In the genomic region with DNA sequence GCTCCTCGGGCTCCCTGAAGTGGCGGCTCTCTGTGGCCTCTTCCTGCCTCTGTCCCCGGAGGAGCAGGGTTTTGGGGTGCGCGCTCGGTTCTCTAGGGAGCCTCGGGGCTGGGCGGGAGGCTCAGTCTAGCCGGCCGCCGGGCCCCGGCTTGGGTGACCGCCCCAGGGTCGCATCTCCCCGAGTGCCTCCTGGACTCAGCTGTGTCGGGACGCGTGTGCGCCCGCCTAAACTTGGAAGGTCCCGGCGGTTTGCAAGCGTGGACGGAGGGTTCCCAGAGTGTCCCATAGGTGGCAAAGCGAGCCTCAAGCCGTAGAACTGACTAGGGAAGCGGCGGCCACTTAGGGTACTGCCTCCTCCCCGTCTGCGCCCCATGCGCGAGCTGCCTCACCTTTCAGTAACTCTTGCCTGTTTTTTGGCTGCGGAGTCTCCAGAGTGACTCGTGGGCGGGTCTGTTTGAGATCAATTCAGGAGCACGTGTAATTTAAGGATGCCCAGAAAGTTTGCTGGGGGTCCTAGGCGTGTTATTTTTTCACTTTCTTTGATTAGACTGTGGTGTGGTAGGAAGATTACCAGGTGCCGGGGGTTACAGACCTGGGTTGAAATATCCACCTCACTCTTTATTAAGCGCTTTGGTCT, we compare ENCODE assay signal across 1 cellular context.
TF ChIP-seq lines count a peak whose summit lies in the region.

No MANE protein-coding gene starts in this region.

TF ChIP-seq in K562, 482 proteins besides CTCF, POLR2A, EP300 and RAD21 (continued from another document):
- TF ChIP-seq FUS (optimal IDR thresholded peaks at IDR 0.05; ENCODE audit: low read depth, low read length) (no peak), ZNF263 (CRISPR knock-in tag; IDR thresholded peaks at IDR 0.05; ENCODE audit: borderline replicate concordance) (peak; percentile 57), KDM5B (IDR thresholded peaks at IDR 0.05; ENCODE audit: insufficient replicate concordance, low read depth, low read length) (peak; percentile 42), MXI1 (IDR thresholded peaks at IDR 0.05; ENCODE audit: low read depth, low read length) (peak; percentile 24; the same call in 1 of the 2 replicates), MAX (CRISPR knock-in tag; IDR thresholded peaks at IDR 0.05) (peak; percentile 62), SIN3A (IDR thresholded peaks at IDR 0.05; ENCODE audit: borderline replicate concordance in 2 of 2, control insufficient read depth in 1 of 2, low read depth in 2 of 2, low read length in 2 of 2) (0 out of 4 replicates have a peak, but pooled peaks have one; percentile 6 to 40), TFAP4 (CRISPR knock-in tag; IDR thresholded peaks at IDR 0.05; ENCODE audit: borderline replicate concordance) (peak; percentile 63), RBM34 (IDR thresholded peaks at IDR 0.05; ENCODE audit: borderline replicate concordance, insufficient read depth, low read length) (no peak), NFXL1 (CRISPR knock-in tag; IDR thresholded peaks at IDR 0.05) (no peak), FIP1L1 (IDR thresholded peaks at IDR 0.05; ENCODE audit: low read depth, low read length, poor library complexity, severe bottlenecking) (no peak), ZNF431 (CRISPR knock-in tag; IDR thresholded peaks at IDR 0.05) (peak; percentile 50; the same call in 1 of the 2 replicates), OTX1 (CRISPR knock-in tag; IDR thresholded peaks at IDR 0.05) (0 out of 2 replicates have a peak, but pooled peaks have one; percentile 13), MNT (conservative IDR thresholded peaks at IDR 0.05) (peak; percentile 10 to 49; a peak in 3 of 4 replicates), TAF1 (IDR thresholded peaks at IDR 0.05; ENCODE audit: control insufficient read depth, extremely low read depth, insufficient read depth, low read length, severe bottlenecking) (peak; percentile 44), KLF13 (tag; IDR thresholded peaks at IDR 0.05; ENCODE audit: borderline replicate concordance, low read depth) (0 out of 2 replicates have a peak, but pooled peaks have one; percentile 22), RB1 (IDR thresholded peaks at IDR 0.05; ENCODE audit: low read depth) (peak; percentile 50; the same call in 1 of the 2 replicates), SRSF3 (IDR thresholded peaks at IDR 0.05; ENCODE audit: insufficient read depth, low read length) (0 out of 2 replicates have a peak, but pooled peaks have one; percentile 41), GTF2F1 (IDR thresholded peaks at IDR 0.05; ENCODE audit: low read depth, low read length) (peak; percentile 68; the same call in 1 of the 2 replicates), SMAD4 (CRISPR knock-in tag; conservative IDR thresholded peaks at IDR 0.05) (0 out of 2 replicates have a peak, but pooled peaks have one; percentile 12), PHF8 (IDR thresholded peaks at IDR 0.05; ENCODE audit: borderline replicate concordance, low read length) (peak; percentile 56; the same call in 1 of the 2 replicates), CXXC5 (CRISPR knock-in tag; IDR thresholded peaks at IDR 0.05) (peak; percentile 6; the same call in 1 of the 2 replicates), ELF1 (tag; IDR thresholded peaks at IDR 0.05) (peak; percentile 11; the same call in 1 of the 2 replicates), ZBTB7A (IDR thresholded peaks at IDR 0.05; ENCODE audit: borderline replicate concordance, control insufficient read depth, low read depth, low read length) (no peak; the same call in 1 of the 2 replicates), TBP (optimal IDR thresholded peaks at IDR 0.05; ENCODE audit: low read depth, low read length) (peak; percentile 52), ZBTB11 (CRISPR knock-in tag; IDR thresholded peaks at IDR 0.05) (0 out of 6 replicates have a peak, but pooled peaks of 1 of the 3 experiments have one; percentile 21), ETS1 (conservative IDR thresholded peaks at IDR 0.05; ENCODE audit: control insufficient read depth, low read depth, low read length) (peak; percentile 52; the same call in 1 of the 2 replicates), SMC3 (conservative IDR thresholded peaks at IDR 0.05; ENCODE audit: insufficient read depth, low read depth, low read length) (0 out of 2 replicates have a peak, but pooled peaks have one; percentile 10), ZFP30 (CRISPR knock-in tag; IDR thresholded peaks at IDR 0.05; ENCODE audit: borderline replicate concordance) (no peak), HNRNPK (IDR thresholded peaks at IDR 0.05; ENCODE audit: low read depth, low read length, poor library complexity, severe bottlenecking) (no peak), LCOR (CRISPR knock-in tag; IDR thresholded peaks at IDR 0.05) (peak; percentile 42; the same call in 1 of the 2 replicates), HDAC1 (IDR thresholded peaks at IDR 0.05) (peak in 1 of 2 experiments; percentile 18; a peak in 2 of 4 replicates)
- TF ChIP-seq, protein P1, sequence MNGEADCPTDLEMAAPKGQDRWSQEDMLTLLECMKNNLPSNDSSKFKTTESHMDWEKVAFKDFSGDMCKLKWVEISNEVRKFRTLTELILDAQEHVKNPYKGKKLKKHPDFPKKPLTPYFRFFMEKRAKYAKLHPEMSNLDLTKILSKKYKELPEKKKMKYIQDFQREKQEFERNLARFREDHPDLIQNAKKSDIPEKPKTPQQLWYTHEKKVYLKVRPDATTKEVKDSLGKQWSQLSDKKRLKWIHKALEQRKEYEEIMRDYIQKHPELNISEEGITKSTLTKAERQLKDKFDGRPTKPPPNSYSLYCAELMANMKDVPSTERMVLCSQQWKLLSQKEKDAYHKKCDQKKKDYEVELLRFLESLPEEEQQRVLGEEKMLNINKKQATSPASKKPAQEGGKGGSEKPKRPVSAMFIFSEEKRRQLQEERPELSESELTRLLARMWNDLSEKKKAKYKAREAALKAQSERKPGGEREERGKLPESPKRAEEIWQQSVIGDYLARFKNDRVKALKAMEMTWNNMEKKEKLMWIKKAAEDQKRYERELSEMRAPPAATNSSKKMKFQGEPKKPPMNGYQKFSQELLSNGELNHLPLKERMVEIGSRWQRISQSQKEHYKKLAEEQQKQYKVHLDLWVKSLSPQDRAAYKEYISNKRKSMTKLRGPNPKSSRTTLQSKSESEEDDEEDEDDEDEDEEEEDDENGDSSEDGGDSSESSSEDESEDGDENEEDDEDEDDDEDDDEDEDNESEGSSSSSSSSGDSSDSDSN (IDR thresholded peaks at IDR 0.05; ENCODE audit: borderline replicate concordance in 1 of 2, low read depth in 2 of 2, low read length in 2 of 2), result peak; percentile 61 to 82; a peak in 1 of 4 replicates
- TF ChIP-seq, protein P2, sequence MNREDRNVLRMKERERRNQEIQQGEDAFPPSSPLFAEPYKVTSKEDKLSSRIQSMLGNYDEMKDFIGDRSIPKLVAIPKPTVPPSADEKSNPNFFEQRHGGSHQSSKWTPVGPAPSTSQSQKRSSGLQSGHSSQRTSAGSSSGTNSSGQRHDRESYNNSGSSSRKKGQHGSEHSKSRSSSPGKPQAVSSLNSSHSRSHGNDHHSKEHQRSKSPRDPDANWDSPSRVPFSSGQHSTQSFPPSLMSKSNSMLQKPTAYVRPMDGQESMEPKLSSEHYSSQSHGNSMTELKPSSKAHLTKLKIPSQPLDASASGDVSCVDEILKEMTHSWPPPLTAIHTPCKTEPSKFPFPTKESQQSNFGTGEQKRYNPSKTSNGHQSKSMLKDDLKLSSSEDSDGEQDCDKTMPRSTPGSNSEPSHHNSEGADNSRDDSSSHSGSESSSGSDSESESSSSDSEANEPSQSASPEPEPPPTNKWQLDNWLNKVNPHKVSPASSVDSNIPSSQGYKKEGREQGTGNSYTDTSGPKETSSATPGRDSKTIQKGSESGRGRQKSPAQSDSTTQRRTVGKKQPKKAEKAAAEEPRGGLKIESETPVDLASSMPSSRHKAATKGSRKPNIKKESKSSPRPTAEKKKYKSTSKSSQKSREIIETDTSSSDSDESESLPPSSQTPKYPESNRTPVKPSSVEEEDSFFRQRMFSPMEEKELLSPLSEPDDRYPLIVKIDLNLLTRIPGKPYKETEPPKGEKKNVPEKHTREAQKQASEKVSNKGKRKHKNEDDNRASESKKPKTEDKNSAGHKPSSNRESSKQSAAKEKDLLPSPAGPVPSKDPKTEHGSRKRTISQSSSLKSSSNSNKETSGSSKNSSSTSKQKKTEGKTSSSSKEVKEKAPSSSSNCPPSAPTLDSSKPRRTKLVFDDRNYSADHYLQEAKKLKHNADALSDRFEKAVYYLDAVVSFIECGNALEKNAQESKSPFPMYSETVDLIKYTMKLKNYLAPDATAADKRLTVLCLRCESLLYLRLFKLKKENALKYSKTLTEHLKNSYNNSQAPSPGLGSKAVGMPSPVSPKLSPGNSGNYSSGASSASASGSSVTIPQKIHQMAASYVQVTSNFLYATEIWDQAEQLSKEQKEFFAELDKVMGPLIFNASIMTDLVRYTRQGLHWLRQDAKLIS (CRISPR knock-in tag; IDR thresholded peaks at IDR 0.05), result 0 out of 2 replicates have a peak, but pooled peaks have one; percentile 19
